In the genomic region with DNA sequence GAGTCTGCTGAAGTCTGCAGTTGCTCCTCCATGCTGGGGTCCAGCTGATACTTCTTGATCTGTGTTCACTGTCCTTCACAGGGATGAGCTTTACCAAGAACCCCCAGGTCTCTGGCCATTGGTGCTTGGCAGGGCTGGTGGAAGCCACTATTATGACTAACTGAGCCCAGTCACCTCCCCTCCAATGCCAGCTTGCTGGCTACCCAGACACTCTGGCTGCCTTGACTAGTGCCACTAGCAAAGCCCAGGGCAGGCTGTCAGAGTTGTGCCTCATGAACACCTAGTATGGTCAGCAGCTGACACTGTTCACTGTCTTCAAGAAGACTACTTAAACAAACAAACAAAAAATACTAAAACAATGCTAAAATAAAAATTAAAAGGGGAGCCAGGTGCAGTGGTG, we compare ENCODE assay signal across 18 cellular contexts.
"Had no signal": no experiment of that assay in that cellular context is flagged by ENCODE, and none has a peak within 500 bp of the region (broad histone marks: within the 10 kb centered on the region; RNA-seq: fewer than 3 reads in every experiment).

No MANE protein-coding gene starts in this region.

- H3K27ac Mint-ChIP-seq: activated CD4-positive, alpha-beta memory T cell treated with anti-CD3 and anti-CD28 coated beads for 36 hours; activated CD4-positive, alpha-beta T cell treated with anti-CD3 and anti-CD28 coated beads for 36 hours; activated T-helper 1 cell treated with anti-CD3 and anti-CD28 coated beads, Interleukin-12 subunit alpha, Interleukin-12 subunit beta, Interleukin-2, Interleukin-4 antibody, amounts not matched to agents 30 ng/mL and 10 ng/mL and 1 ng/mL, durations not matched to agents 14 hours and 24 hours and 36 hours had no signal

- H3K27ac ChIP-seq: body of pancreas, dorsolateral prefrontal cortex, tibial artery, uterus had no signal

- H3K4me3 Mint-ChIP-seq: activated CD4-positive, alpha-beta memory T cell treated with anti-CD3 and anti-CD28 coated beads for 36 hours; activated CD4-positive, alpha-beta T cell treated with anti-CD3 and anti-CD28 coated beads for 36 hours; activated T-helper 1 cell treated with anti-CD3 and anti-CD28 coated beads, Interleukin-12 subunit alpha, Interleukin-12 subunit beta, Interleukin-2, Interleukin-4 antibody, amounts not matched to agents 30 ng/mL and 10 ng/mL and 1 ng/mL, durations not matched to agents 14 hours and 24 hours and 36 hours; nephron had no signal

- H3K4me3 ChIP-seq: body of pancreas, dorsolateral prefrontal cortex, tibial artery, uterus had no signal

- DNase-seq: activated gamma-delta T cell treated with Interleukin-2 at 50 U/mL for 16 hours; activated T-cell treated with anti-CD3 and anti-CD28 coated beads for 4 hours; amniotic stem cell; caudate nucleus; dorsolateral prefrontal cortex; nucleus accumbens; retina; stimulated activated CD4-positive, alpha-beta T cell treated with anti-CD3 and anti-CD28 coated beads, Interleukin-2, amount 100 ng/mL, for 24 hours; stimulated activated naive CD8-positive, alpha-beta T cell treated with anti-CD3 and anti-CD28 coated beads, Interleukin-15, Interleukin-2, amounts not matched to agents 100 U/mL and 50 U/mL, for 24 hours; substantia nigra; tibial artery; uterus had no signal

- H3K36me3 Mint-ChIP-seq: activated CD4-positive, alpha-beta memory T cell treated with anti-CD3 and anti-CD28 coated beads for 36 hours; activated naive CD4-positive, alpha-beta T cell treated with anti-CD3 and anti-CD28 coated beads, Interleukin-2, amount 50 U/mL, for 72 hours had no signal

- H3K9me3 Mint-ChIP-seq: activated CD4-positive, alpha-beta memory T cell treated with anti-CD3 and anti-CD28 coated beads for 36 hours; activated naive CD4-positive, alpha-beta T cell treated with anti-CD3 and anti-CD28 coated beads, Interleukin-2, amount 50 U/mL, for 72 hours; activated T-helper 1 cell treated with anti-CD3 and anti-CD28 coated beads, Interleukin-12 subunit alpha, Interleukin-12 subunit beta, Interleukin-2, Interleukin-4 antibody, amounts not matched to agents 30 ng/mL and 10 ng/mL and 1 ng/mL, durations not matched to agents 14 hours and 24 hours and 36 hours; nephron had no signal

- H3K27me3 ChIP-seq: body of pancreas, dorsolateral prefrontal cortex, tibial artery, uterus had no signal

- H3K27me3 Mint-ChIP-seq: activated CD4-positive, alpha-beta memory T cell treated with anti-CD3 and anti-CD28 coated beads for 36 hours; activated CD4-positive, alpha-beta T cell treated with anti-CD3 and anti-CD28 coated beads for 36 hours had no signal
